ENCODE assay signal across 27 cellular contexts in genomic region chr2:144343135-144343534, GRCh38.
DNase-seq lines count a peak whose midpoint lies in the region; ATAC-seq lines count a peak whose summit lies in the region.
"Had no signal": no experiment of that assay in that cellular context is flagged by ENCODE, and none has a peak within 500 bp of the region (broad histone marks: within the 10 kb centered on the region; RNA-seq: fewer than 3 reads in every experiment).

No MANE protein-coding gene starts in this region.

- CTCF ChIA-PET in activated naive CD4-positive, alpha-beta T cell treated with anti-CD3 and anti-CD28 coated beads, Interleukin-2, amount 10 ng/mL, durations not matched to agents 7 days and 5 days (lab: Charles Lee): no interaction called here

- H3K4me3 Mint-ChIP-seq in activated naive CD4-positive, alpha-beta T cell treated with anti-CD3 and anti-CD28 coated beads, Interleukin-2, amount 10 ng/mL, durations not matched to agents 7 days and 5 days: no peak overlapping the region
- H3K4me3 Mint-ChIP-seq: activated naive CD4-positive, alpha-beta T cell treated with anti-CD3 and anti-CD28 coated beads for 36 hours; activated T-cell treated with anti-CD3 and anti-CD28 coated beads, Interleukin-2, amount 50 U/mL, for 4 hours; endodermal cell had no signal

- H3K4me1 Mint-ChIP-seq in activated naive CD4-positive, alpha-beta T cell treated with anti-CD3 and anti-CD28 coated beads, Interleukin-2, amount 10 ng/mL, durations not matched to agents 7 days and 5 days: no peaks in the 10 kb centered on the region

- peaks cover 0 to 5% of the 10 kb centered on the region in 2 donors for H3K9me3 Mint-ChIP-seq in activated naive CD4-positive, alpha-beta T cell treated with anti-CD3 and anti-CD28 coated beads, Interleukin-2, amount 50 U/mL, for 72 hours
- no peaks in the 10 kb centered on the region for H3K9me3 Mint-ChIP-seq in activated naive CD4-positive, alpha-beta T cell treated with anti-CD3 and anti-CD28 coated beads, Interleukin-2, amount 10 ng/mL, durations not matched to agents 7 days and 5 days
- H3K9me3 Mint-ChIP-seq: activated naive CD4-positive, alpha-beta T cell treated with anti-CD3 and anti-CD28 coated beads for 36 hours; activated T-cell treated with anti-CD3 and anti-CD28 coated beads, Interleukin-2, amount 50 U/mL, for 4 hours; endodermal cell had no signal

- no peak overlapping the region for H3K27ac Mint-ChIP-seq in activated naive CD4-positive, alpha-beta T cell treated with anti-CD3 and anti-CD28 coated beads, Interleukin-2, amount 50 U/mL, for 72 hours
- no peak overlapping the region for H3K27ac Mint-ChIP-seq in activated naive CD4-positive, alpha-beta T cell treated with anti-CD3 and anti-CD28 coated beads, Interleukin-2, amount 10 ng/mL, durations not matched to agents 7 days and 5 days
- H3K27ac Mint-ChIP-seq: activated naive CD4-positive, alpha-beta T cell treated with anti-CD3 and anti-CD28 coated beads for 36 hours; endodermal cell had no signal

- peak; percentile 28 to 65 for ATAC-seq in activated naive CD4-positive, alpha-beta T cell treated with anti-CD3 and anti-CD28 coated beads, Interleukin-2, amount 50 U/mL, for 72 hours
- ATAC-seq in HG02798 (IDR thresholded peaks at IDR 0.05; ENCODE audit: poor library complexity, unreplicated experiment) (peak; percentile 58), HG03159 (IDR thresholded peaks at IDR 0.05; ENCODE audit: unreplicated experiment) (no peak)
- peak; percentile 45 for ATAC-seq in stimulated activated naive CD8-positive, alpha-beta T cell treated with anti-CD3 and anti-CD28 coated beads, Interleukin-15, Interleukin-2, amounts not matched to agents 100 U/mL and 50 U/mL, for 24 hours
- ATAC-seq: activated T-cell treated with anti-CD3 and anti-CD28 coated beads, Interleukin-2, amount 50 U/mL, for 4 hours; gastrocnemius medialis; K562; left lobe of liver; Right ventricle myocardium inferior had no signal

- H3K27me3 Mint-ChIP-seq in activated naive CD4-positive, alpha-beta T cell treated with anti-CD3 and anti-CD28 coated beads, Interleukin-2, amount 10 ng/mL, durations not matched to agents 7 days and 5 days: peaks cover 8% of the 10 kb centered on the region

- no peak for DNase-seq in activated naive CD4-positive, alpha-beta T cell treated with anti-CD3 and anti-CD28 coated beads, Interleukin-2, amount 50 U/mL, for 72 hours (ENCODE audit: low spot score in 2 of 2)
- no peak for DNase-seq in activated naive CD4-positive, alpha-beta T cell treated with anti-CD3 and anti-CD28 coated beads, Interleukin-2, amount 10 ng/mL, durations not matched to agents 7 days and 5 days
- DNase-seq in LoVo (ENCODE audit: low spot score) (peak; percentile 36), Ammon's horn (ENCODE audit: low spot score) (no peak)
- no peak for DNase-seq in stimulated activated naive CD8-positive, alpha-beta T cell treated with anti-CD3 and anti-CD28 coated beads, Interleukin-15, Interleukin-2, amounts not matched to agents 100 U/mL and 50 U/mL, for 24 hours
- no peak for DNase-seq in stimulated activated CD4-positive, alpha-beta T cell treated with anti-CD3 and anti-CD28 coated beads, Interleukin-2, amount 100 ng/mL, for 48 hours
- DNase-seq: activated CD4-positive, CD25-positive, alpha-beta regulatory T cell; activated CD8-positive, alpha-beta memory T cell treated with anti-CD3 and anti-CD28 coated beads for 24 hours; activated naive CD4-positive, alpha-beta T cell treated with anti-CD3 and anti-CD28 coated beads for 36 hours; activated T-cell treated with anti-CD3 and anti-CD28 coated beads, Interleukin-2, amount 50 U/mL, for 4 hours; anterior cingulate cortex; Caco-2; cortex of kidney; DND-41; endodermal cell; gastrocnemius medialis; mesenchymal stem cell; NCI-H1436; NCI-H2107; NCI-H446 treated with DMSO at 0.1 percent for 48 hours; OCI-M1; SW 1271 had no signal

- no peaks in the 10 kb centered on the region for H3K36me3 Mint-ChIP-seq in activated naive CD4-positive, alpha-beta T cell treated with anti-CD3 and anti-CD28 coated beads, Interleukin-2, amount 50 U/mL, for 72 hours
- no peaks in the 10 kb centered on the region for H3K36me3 Mint-ChIP-seq in activated naive CD4-positive, alpha-beta T cell treated with anti-CD3 and anti-CD28 coated beads, Interleukin-2, amount 10 ng/mL, durations not matched to agents 7 days and 5 days
